Comparison of ENCODE assay signal across 8 cellular contexts in genomic region chr4:1072830-1073446, GRCh38. TPM values are rescaled to one million over a fixed set of nuclear protein-coding genes. Genes with fewer than 3 reads are reported as not detected.
DNase-seq lines count a peak whose midpoint lies in the region; ATAC-seq and TF ChIP-seq lines count a peak whose summit lies in the region.

No MANE protein-coding gene starts in this region.

- 24 to 27% methylated on average over 11 of the region's 11 CpGs for WGBS in lung, 2 donors

- ATAC-seq in lung (ENCODE audit: insufficient read depth, low FRiP score), result peak; percentile 53

- H3K36me3 ChIP-seq in lung (ENCODE audit: control insufficient read depth in 2 of 2, insufficient read depth in 2 of 2, low read length in 2 of 2), result no peaks in the 10 kb centered on the region

- H3K9me3 ChIP-seq in lung (ENCODE audit: control insufficient read depth in 2 of 2, insufficient read depth in 1 of 2, low read length in 1 of 2), result no peaks in the 10 kb centered on the region

- no peak overlapping the region for H3K4me3 ChIP-seq in dorsolateral prefrontal cortex
- H3K4me3 ChIP-seq in lung, result no peak overlapping the region

- TF ChIP-seq CTCF in dorsolateral prefrontal cortex (IDR thresholded peaks at IDR 0.05 in 54 of 56, conservative IDR thresholded peaks at IDR 0.05 in 2 of 56; ENCODE audit: low read depth in 1 of 56, partially characterized antibody in 56 of 56) (peak in 54 of 56 donors; percentile 26 to 69 (median 57)), lung (IDR thresholded peaks at IDR 0.05; ENCODE audit: control extremely low read depth, extremely low read depth) (peak; percentile 46)

- intact Hi-C loops in dorsolateral prefrontal cortex (cut with DNase I), result loop anchor here in 1 of 2 donors (10.0 kb wide), 1 partner anchor 1272 kb away; no protein-coding TSS in a partner anchor

- H3K27ac ChIP-seq in dorsolateral prefrontal cortex, result no peak overlapping the region
- H3K27ac ChIP-seq in lung (ENCODE audit: low read depth in 1 of 2, low read length in 1 of 2), result no peak overlapping the region

- DNase-seq in NCI-H510A treated with DMSO at 0.1 percent for 48 hours (lab: John Stamatoyannopoulos, UW) (peak; percentile 3), NCI-H510A (lab: John Stamatoyannopoulos, UW) (no peak), NCI-H146 treated with DMSO at 0.1 percent for 48 hours (lab: John Stamatoyannopoulos, UW; ENCODE audit: unreplicated experiment) (peak; percentile 10), dorsolateral prefrontal cortex (peak in 3 of 10 donors; percentile 26 to 57 (median 49)), lung (ENCODE audit: low spot score) (peak; percentile 54), NCI-H1930 (lab: John Stamatoyannopoulos, UW) (no peak)
- peak; percentile 48 for DNase-seq in activated CD4-positive, alpha-beta T cell treated with anti-CD3 and anti-CD28 coated beads, Interleukin-2, amount 50 U/mL, for 1 hour
- DNase-seq in stimulated activated CD8-positive, alpha-beta memory T cell treated with anti-CD3 and anti-CD28 coated beads, Interleukin-7, amount 100 ng/mL, for 48 hours (ENCODE audit: extremely low read depth in 1 of 2, low read depth in 1 of 2), result peak; percentile 8 to 40

- H3K4me1 ChIP-seq in lung (ENCODE audit: control insufficient read depth in 2 of 2, insufficient read depth in 2 of 2, low read length in 2 of 2), result no peaks in the 10 kb centered on the region

- peaks cover 0 to 3% (median 0%) of the 10 kb centered on the region in 45 donors for H3K27me3 ChIP-seq in dorsolateral prefrontal cortex
- no peaks in the 10 kb centered on the region for H3K27me3 ChIP-seq in lung (ENCODE audit: control insufficient read depth, insufficient read depth)

RNA-seq across cellular contexts. Expression of gene RNF212, which starts 40.4 kb away (rescaled TPM):
- total RNA-seq in dorsolateral prefrontal cortex (10 to 100 TPM in 6 of 120 experiments, 1 to 10 TPM in 113, under 1 TPM in 1; 0.96 to 14.7 (median 5.2) TPM), lung (1 to 10 TPM; 4.5 to 8.8 TPM)
- polyA plus RNA-seq in lung, result 1 to 10 TPM; 3.5 to 6.2 TPM

Comparison
In these comparisons a context has a peak if more than half of its experiments do, and no peak if none do; other contexts are left out.
1. DNase-seq: peak in NCI-H510A treated with DMSO at 0.1 percent for 48 hours (single experiment), NCI-H146 treated with DMSO at 0.1 percent for 48 hours (single experiment), activated CD4-positive, alpha-beta T cell treated with anti-CD3 and anti-CD28 coated beads, Interleukin-2, amount 50 U/mL, for 1 hour (single experiment), lung (single experiment) and stimulated activated CD8-positive, alpha-beta memory T cell treated with anti-CD3 and anti-CD28 coated beads, Interleukin-7, amount 100 ng/mL, for 48 hours (2 of 2); none in NCI-H510A (single experiment) and NCI-H1930 (0 of 2).